In the genomic region with DNA sequence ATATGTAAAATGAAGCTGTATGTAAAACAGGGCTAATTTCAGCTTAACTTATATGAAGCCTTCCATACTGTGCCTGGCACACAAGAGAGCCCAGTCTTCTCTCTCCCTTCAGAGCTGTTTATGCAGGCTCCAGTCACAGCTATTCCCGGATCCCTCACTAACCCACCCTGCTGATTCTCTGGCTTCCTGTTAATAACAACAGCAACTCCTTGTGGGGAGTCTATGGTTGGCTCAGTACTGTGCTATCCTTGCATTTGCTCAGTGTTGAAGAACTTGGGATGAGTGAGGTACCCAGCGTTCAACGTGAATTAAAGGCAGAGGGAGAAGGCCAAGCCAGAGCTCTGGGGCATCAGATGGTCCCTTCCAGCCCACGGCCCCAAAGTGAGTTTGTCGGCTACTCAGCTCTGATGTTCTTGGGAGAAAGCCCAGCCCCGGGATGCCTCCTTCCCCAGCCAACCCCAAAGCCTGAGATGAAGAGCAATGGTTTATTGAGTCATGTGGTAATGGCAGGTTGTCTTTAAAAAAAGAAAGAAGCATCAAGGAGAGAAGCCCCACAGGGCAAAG, we compare ENCODE assay signal across 2 cellular contexts.
TF ChIP-seq lines count a peak whose summit lies in the region.

No MANE protein-coding gene starts in this region.

TF ChIP-seq in A549, 52 proteins besides CTCF, POLR2A, EP300 and RAD21 (continued from another document):
- TF ChIP-seq HOXA7 (CRISPR knock-in tag; IDR thresholded peaks at IDR 0.05) (no peak), JUNB (IDR thresholded peaks at IDR 0.05) (no peak), EHF (CRISPR knock-in tag; IDR thresholded peaks at IDR 0.05) (no peak), CHD4 (IDR thresholded peaks at IDR 0.05; ENCODE audit: borderline replicate concordance) (no peak), RARB (CRISPR knock-in tag; IDR thresholded peaks at IDR 0.05) (no peak), CBX8 (IDR thresholded peaks at IDR 0.05) (no peak), FOSL2 (IDR thresholded peaks at IDR 0.05) (no peak), FOSL2 (CRISPR knock-in tag; IDR thresholded peaks at IDR 0.05) (no peak)
- TF ChIP-seq, protein P1, sequence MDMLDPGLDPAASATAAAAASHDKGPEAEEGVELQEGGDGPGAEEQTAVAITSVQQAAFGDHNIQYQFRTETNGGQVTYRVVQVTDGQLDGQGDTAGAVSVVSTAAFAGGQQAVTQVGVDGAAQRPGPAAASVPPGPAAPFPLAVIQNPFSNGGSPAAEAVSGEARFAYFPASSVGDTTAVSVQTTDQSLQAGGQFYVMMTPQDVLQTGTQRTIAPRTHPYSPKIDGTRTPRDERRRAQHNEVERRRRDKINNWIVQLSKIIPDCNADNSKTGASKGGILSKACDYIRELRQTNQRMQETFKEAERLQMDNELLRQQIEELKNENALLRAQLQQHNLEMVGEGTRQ (IDR thresholded peaks at IDR 0.05): no peak
TF ChIP-seq in A549: peak in this region for 0.

TF ChIP-seq in endothelial cell of umbilical vein, 7 proteins besides CTCF, POLR2A, EP300 and RAD21 (continued from another document):
- no peak for TF ChIP-seq MYC (IDR thresholded peaks at IDR 0.05; ENCODE audit: low read depth, low read length)
- TF ChIP-seq FOS (IDR thresholded peaks at IDR 0.05; ENCODE audit: borderline replicate concordance, insufficient read depth, low read length): no peak
- no peak for TF ChIP-seq GATA2 (IDR thresholded peaks at IDR 0.05; ENCODE audit: insufficient read depth, insufficient read length, low read depth, low read length)
- TF ChIP-seq, protein P2, sequence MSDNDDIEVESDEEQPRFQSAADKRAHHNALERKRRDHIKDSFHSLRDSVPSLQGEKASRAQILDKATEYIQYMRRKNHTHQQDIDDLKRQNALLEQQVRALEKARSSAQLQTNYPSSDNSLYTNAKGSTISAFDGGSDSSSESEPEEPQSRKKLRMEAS (IDR thresholded peaks at IDR 0.05; ENCODE audit: insufficient read depth, insufficient read length): no peak
- TF ChIP-seq EZH2 (IDR thresholded peaks at IDR 0.05; ENCODE audit: borderline replicate concordance, low read depth, low read length, severe bottlenecking): no peak
- TF ChIP-seq POLR2AphosphoS5 (IDR thresholded peaks at IDR 0.05; ENCODE audit: insufficient read depth, low read depth, low read length): no peak
TF ChIP-seq in endothelial cell of umbilical vein: peak in this region for 0.
